Comparison of ENCODE assay signal across 19 cellular contexts in genomic region chr4:4526401-4526800, GRCh38. TPM values are rescaled to one million over a fixed set of nuclear protein-coding genes. Genes with fewer than 3 reads are reported as not detected.
DNase-seq lines count a peak whose midpoint lies in the region; ATAC-seq and TF ChIP-seq lines count a peak whose summit lies in the region.
"Had no signal": no experiment of that assay in that cellular context is flagged by ENCODE, and none has a peak within 500 bp of the region (broad histone marks: within the 10 kb centered on the region; RNA-seq: fewer than 3 reads in every experiment).

No MANE protein-coding gene starts in this region.

- no peak for ATAC-seq in T-helper 17 cell
- no peak for ATAC-seq in activated CD4-positive, CD25-positive, alpha-beta regulatory T cell treated with anti-CD3 and anti-CD28 coated beads, Interleukin-2, amount 50 U/mL, for 24 hours
- ATAC-seq: CD8-positive, alpha-beta T cell had no signal

- no peak overlapping the region for H3K4me2 ChIP-seq in neural progenitor cell
- H3K4me2 ChIP-seq: BLaER1 had no signal

- no peak overlapping the region for H2AFZ ChIP-seq in neural progenitor cell (replicated peaks)

- H3K4me3 ChIP-seq in LNCaP clone FGC (ENCODE audit: low read depth, low read length) (no peak overlapping the region), neural progenitor cell (no peak overlapping the region), thyroid gland (replicated peaks in 1 of 3) (no peak overlapping the region)
- H3K4me3 ChIP-seq: BLaER1 had no signal

- H3K4me1 ChIP-seq in neural progenitor cell (peaks cover 18% of the 10 kb centered on the region), thyroid gland (peaks cover 0 to 6% of the 10 kb centered on the region in 2 donors)
- H3K4me1 ChIP-seq: BE2C had no signal

- no peak for TF ChIP-seq CTCF in 22Rv1 (IDR thresholded peaks at IDR 0.05)
- TF ChIP-seq CTCF in LNCaP clone FGC (IDR thresholded peaks at IDR 0.05; ENCODE audit: control insufficient read depth, extremely low read depth, insufficient read depth), result no peak
- no peak for TF ChIP-seq CTCF in neural progenitor cell (IDR thresholded peaks at IDR 0.05)
- TF ChIP-seq CTCF in thyroid gland (IDR thresholded peaks at IDR 0.05), result no peak

- H3K36me3 ChIP-seq in neural progenitor cell (no peaks in the 10 kb centered on the region), thyroid gland (no peaks in the 10 kb centered on the region)
- H3K36me3 ChIP-seq: BE2C had no signal

- no peak for TF ChIP-seq POLR2A in thyroid gland (IDR thresholded peaks at IDR 0.05)

- peaks cover 13% of the 10 kb centered on the region for H3F3A ChIP-seq in neural progenitor cell (ENCODE audit: low read depth)

- 89 to 92% methylated on average over 6 of the region's 6 CpGs for WGBS in thyroid gland, 2 donors

- H3K9ac ChIP-seq in neural progenitor cell, result no peak overlapping the region
- H3K9ac ChIP-seq: BLaER1 had no signal

- H3K9me3 ChIP-seq in T-helper 17 cell (ENCODE audit: control insufficient read depth, low read length, poor library complexity, severe bottlenecking), result no peaks in the 10 kb centered on the region
- H3K9me3 ChIP-seq in neural progenitor cell (ENCODE audit: low read depth), result no peaks in the 10 kb centered on the region
- H3K9me3 ChIP-seq in thyroid gland, result no peaks in the 10 kb centered on the region
- H3K9me3 ChIP-seq: BE2C, BLaER1, Caco-2 had no signal

- H3K27me3 Mint-ChIP-seq in T-helper 17 cell, result no peaks in the 10 kb centered on the region
- peaks cover 6% of the 10 kb centered on the region for H3K27me3 Mint-ChIP-seq in neural progenitor cell (ENCODE audit: insufficient read depth, low read depth)
- H3K27me3 Mint-ChIP-seq: CD4-positive, alpha-beta T cell had no signal

- DNase-seq in LNCaP clone FGC (ENCODE audit: low read depth) (peak; percentile 94), T-helper 17 cell (no peak), neural progenitor cell (ENCODE audit: low spot score) (no peak), thyroid gland (no peak), NCI-H1048 (lab: John Stamatoyannopoulos, UW) (no peak), kidney tubule cell (ENCODE audit: low spot score) (no peak)
- DNase-seq: 8988T; ACHN; BE2C; C1 segment of cervical spinal cord; Caco-2; Calu3; CD4-positive, alpha-beta T cell; CD8-positive, alpha-beta T cell; DMS79 treated with DMSO at 0.1 percent for 48 hours; GF-D8 had no signal

- H3K27ac ChIP-seq in 22Rv1 (peak overlapping the region; percentile 37; the same call in 1 of the 2 replicates), neural progenitor cell (no peak overlapping the region), thyroid gland (no peak overlapping the region)
- H3K27ac ChIP-seq: BLaER1 had no signal

- H3K27me3 ChIP-seq in neural progenitor cell, result no peaks in the 10 kb centered on the region
- no peaks in the 10 kb centered on the region for H3K27me3 ChIP-seq in thyroid gland
- H3K27me3 ChIP-seq: BE2C, BLaER1 had no signal

- H3K36me3 Mint-ChIP-seq in T-helper 17 cell (ENCODE audit: low read depth), result peaks cover 8% of the 10 kb centered on the region
- H3K36me3 Mint-ChIP-seq in neural progenitor cell, result peaks cover 12% of the 10 kb centered on the region

- intact Hi-C loops in thyroid gland (cut with DNase I), result no loop called here

- peaks cover 19% of the 10 kb centered on the region for H4K20me1 ChIP-seq in neural progenitor cell (ENCODE audit: low read depth)

- H3K4me1 Mint-ChIP-seq in T-helper 17 cell (peaks cover 35% of the 10 kb centered on the region), neural progenitor cell (peaks cover 53% of the 10 kb centered on the region)

- H3K4me3 Mint-ChIP-seq in T-helper 17 cell (no peak overlapping the region), neural progenitor cell (no peak overlapping the region)
- H3K4me3 Mint-ChIP-seq: CD4-positive, alpha-beta T cell; CD8-positive, alpha-beta T cell had no signal

- no peaks in the 10 kb centered on the region for H3K9me3 Mint-ChIP-seq in neural progenitor cell
- H3K9me3 Mint-ChIP-seq: CD4-positive, alpha-beta T cell; CD8-positive, alpha-beta T cell had no signal

- peaks cover 21% of the 10 kb centered on the region for H3K79me2 ChIP-seq in neural progenitor cell (ENCODE audit: low read depth)

- H3K27ac Mint-ChIP-seq in T-helper 17 cell (peak overlapping the region; percentile 93), neural progenitor cell (peak overlapping the region; percentile 1)
- H3K27ac Mint-ChIP-seq: CD4-positive, alpha-beta T cell; CD8-positive, alpha-beta T cell had no signal

RNA-seq across cellular contexts. Expression of gene STX18, which starts 15.4 kb away (rescaled TPM):
- total RNA-seq in T-helper 17 cell, result 10 to 100 TPM; 21.7 to 27.8 TPM
- 24.9 and 33.9 TPM in 2 replicates for total RNA-seq in neural progenitor cell (ENCODE audit: low replicate concordance)
- 10 to 100 TPM; 23.8 to 42.1 (median 27.2) TPM for total RNA-seq in thyroid gland
